1 cellular context compared by ENCODE assay signal in genomic region chr11:8911040-8911823, GRCh38.
A peak's percentile ranks its signal among the peaks of the same experiment; 100 is the strongest.
TF ChIP-seq lines count a peak whose summit lies in the region.

AKIP1 (plus strand) TSS chr11:8911189; CDS start chr11:8911450, 261 bp downstream.

TF ChIP-seq in HepG2, 621 proteins besides CTCF, POLR2A, EP300 and RAD21 (continued from another document and continues in another):
- TF ChIP-seq ZNF574 (CRISPR knock-in tag; IDR thresholded peaks at IDR 0.05) = peak; percentile 27; the same call in 1 of the 2 replicates
- no peak for TF ChIP-seq ZNF101 (CRISPR knock-in tag; IDR thresholded peaks at IDR 0.05; ENCODE audit: borderline replicate concordance, low read depth)
- TF ChIP-seq MXD3 (CRISPR knock-in tag; IDR thresholded peaks at IDR 0.05) = peak; percentile 67; the same call in 1 of the 2 replicates
- 0 out of 2 replicates have a peak, but pooled peaks have one; percentile 59 for TF ChIP-seq HBP1 (CRISPR knock-in tag; IDR thresholded peaks at IDR 0.05; ENCODE audit: low read depth)
- TF ChIP-seq TCF12 (IDR thresholded peaks at IDR 0.05) = no peak
- peak; percentile 51; the same call in 1 of the 2 replicates for TF ChIP-seq TCF12 (CRISPR knock-in tag; IDR thresholded peaks at IDR 0.05)
- TF ChIP-seq ZZZ3 (CRISPR knock-in tag; IDR thresholded peaks at IDR 0.05; ENCODE audit: borderline replicate concordance) = 0 out of 2 replicates have a peak, but pooled peaks have one; percentile 30
- no peak for TF ChIP-seq ZNF792 (CRISPR knock-in tag; IDR thresholded peaks at IDR 0.05)
- TF ChIP-seq TOPORS (CRISPR knock-in tag; IDR thresholded peaks at IDR 0.05) = peak; percentile 90; the same call in 1 of the 2 replicates
- peak; percentile 24; the same call in 1 of the 2 replicates for TF ChIP-seq BORCS8-MEF2B (CRISPR knock-in tag; IDR thresholded peaks at IDR 0.05)
- peak; percentile 70; the same call in 1 of the 2 replicates for TF ChIP-seq TFAP4 (IDR thresholded peaks at IDR 0.05; ENCODE audit: borderline replicate concordance, low read depth)
- TF ChIP-seq ZFP82 (CRISPR knock-in tag; IDR thresholded peaks at IDR 0.05; ENCODE audit: borderline replicate concordance) = 0 out of 2 replicates have a peak, but pooled peaks have one; percentile 43
- TF ChIP-seq NFYC (CRISPR knock-in tag; IDR thresholded peaks at IDR 0.05) = peak; percentile 43; the same call in 1 of the 2 replicates
- TF ChIP-seq ZSCAN20 (CRISPR knock-in tag; IDR thresholded peaks at IDR 0.05; ENCODE audit: borderline replicate concordance) = 0 out of 2 replicates have a peak, but pooled peaks have one; percentile 13
- TF ChIP-seq PITX1 (CRISPR knock-in tag; IDR thresholded peaks at IDR 0.05) = peak; percentile 32; the same call in 1 of the 2 replicates
- TF ChIP-seq SP2 (CRISPR knock-in tag; IDR thresholded peaks at IDR 0.05) = no peak
- peak; percentile 28; the same call in 1 of the 2 replicates for TF ChIP-seq YEATS2 (CRISPR knock-in tag; IDR thresholded peaks at IDR 0.05; ENCODE audit: borderline replicate concordance)
- 0 out of 2 replicates have a peak, but pooled peaks have one; percentile 22 for TF ChIP-seq ZNF556 (CRISPR knock-in tag; IDR thresholded peaks at IDR 0.05; ENCODE audit: borderline replicate concordance)
- TF ChIP-seq ZNF367 (CRISPR knock-in tag; IDR thresholded peaks at IDR 0.05; ENCODE audit: borderline replicate concordance) = no peak
- no peak for TF ChIP-seq NONO (IDR thresholded peaks at IDR 0.05)
- TF ChIP-seq NONO (CRISPR knock-in tag; conservative IDR thresholded peaks at IDR 0.05) = 0 out of 2 replicates have a peak, but pooled peaks have one; percentile 38
- no peak for TF ChIP-seq CREB1 (IDR thresholded peaks at IDR 0.05)
- no peak for TF ChIP-seq CREB1 (CRISPR knock-in tag; IDR thresholded peaks at IDR 0.05)
- TF ChIP-seq NKX3-1 (CRISPR knock-in tag; IDR thresholded peaks at IDR 0.05) = peak; percentile 32; the same call in 1 of the 2 replicates
- no peak for TF ChIP-seq SP140L (CRISPR knock-in tag; IDR thresholded peaks at IDR 0.05; ENCODE audit: borderline replicate concordance)
- TF ChIP-seq ZNF616 (CRISPR knock-in tag; IDR thresholded peaks at IDR 0.05; ENCODE audit: low read depth) = 0 out of 2 replicates have a peak, but pooled peaks have one; percentile 34
- peak; percentile 62; the same call in 1 of the 2 replicates for TF ChIP-seq SPEN (CRISPR knock-in tag; IDR thresholded peaks at IDR 0.05; ENCODE audit: low read depth)
- TF ChIP-seq PATZ1 (CRISPR knock-in tag; IDR thresholded peaks at IDR 0.05) = 0 out of 2 replicates have a peak, but pooled peaks have one; percentile 54
- peak; percentile 64; the same call in 1 of the 2 replicates for TF ChIP-seq ZNF772 (CRISPR knock-in tag; IDR thresholded peaks at IDR 0.05)
- no peak for TF ChIP-seq REXO4 (CRISPR knock-in tag; IDR thresholded peaks at IDR 0.05; ENCODE audit: borderline replicate concordance)
- peak; percentile 75 for TF ChIP-seq ASH2L (IDR thresholded peaks at IDR 0.05; ENCODE audit: insufficient read length, low read depth, low read length)
- TF ChIP-seq CBX1 (IDR thresholded peaks at IDR 0.05; ENCODE audit: low read depth) = no peak
- peak; percentile 87 for TF ChIP-seq KDM5B (CRISPR knock-in tag; IDR thresholded peaks at IDR 0.05; ENCODE audit: borderline replicate concordance)
- peak; percentile 70; the same call in 1 of the 2 replicates for TF ChIP-seq KMT2A (CRISPR knock-in tag; IDR thresholded peaks at IDR 0.05)
- peak; percentile 70 for TF ChIP-seq PHF21A (CRISPR knock-in tag; IDR thresholded peaks at IDR 0.05)
- TF ChIP-seq ARID5B (CRISPR knock-in tag; IDR thresholded peaks at IDR 0.05) = peak; percentile 36; the same call in 1 of the 2 replicates
- TF ChIP-seq ZMYM3 (CRISPR knock-in tag; IDR thresholded peaks at IDR 0.05) = peak; percentile 50; the same call in 1 of the 2 replicates
- peak; percentile 59 for TF ChIP-seq IKZF4 (CRISPR knock-in tag; IDR thresholded peaks at IDR 0.05; ENCODE audit: borderline replicate concordance, low read depth, not compliant biosample characterization)
- peak; percentile 73; the same call in 1 of the 2 replicates for TF ChIP-seq ZNF782 (CRISPR knock-in tag; IDR thresholded peaks at IDR 0.05; ENCODE audit: borderline replicate concordance)
- TF ChIP-seq LCORL (IDR thresholded peaks at IDR 0.05) = no peak
- peak; percentile 55; the same call in 1 of the 2 replicates for TF ChIP-seq LCORL (CRISPR knock-in tag; IDR thresholded peaks at IDR 0.05)
- peak; percentile 84 for TF ChIP-seq ZNF280B (CRISPR knock-in tag; IDR thresholded peaks at IDR 0.05; ENCODE audit: borderline replicate concordance)
- no peak for TF ChIP-seq CBFB (CRISPR knock-in tag; IDR thresholded peaks at IDR 0.05)
- TF ChIP-seq ZBTB7B (CRISPR knock-in tag; IDR thresholded peaks at IDR 0.05) = peak; percentile 93
- TF ChIP-seq TGIF2 (CRISPR knock-in tag; IDR thresholded peaks at IDR 0.05) = 0 out of 2 replicates have a peak, but pooled peaks have one; percentile 62
- TF ChIP-seq SMAD9 (CRISPR knock-in tag; IDR thresholded peaks at IDR 0.05) = peak; percentile 87; the same call in 1 of the 2 replicates
- TF ChIP-seq ZSCAN25 (CRISPR knock-in tag; IDR thresholded peaks at IDR 0.05) = peak; percentile 35; the same call in 1 of the 2 replicates
- 0 out of 2 replicates have a peak, but pooled peaks have one; percentile 10 for TF ChIP-seq THRA (CRISPR knock-in tag; IDR thresholded peaks at IDR 0.05; ENCODE audit: borderline replicate concordance)
- TF ChIP-seq CSRNP1 (CRISPR knock-in tag; IDR thresholded peaks at IDR 0.05) = peak; percentile 79
- TF ChIP-seq TBX2 (CRISPR knock-in tag; IDR thresholded peaks at IDR 0.05; ENCODE audit: borderline replicate concordance) = peak; percentile 42; the same call in 1 of the 2 replicates
- TF ChIP-seq SALL1 (CRISPR knock-in tag; IDR thresholded peaks at IDR 0.05) = peak; percentile 69
